In genomic region chr2:99278793-99279291, GRCh38 we compare ENCODE assay signal across 1 cellular context.
A peak's percentile ranks its signal among the peaks of the same experiment; 100 is the strongest.
TF ChIP-seq lines count a peak whose summit lies in the region.

No MANE protein-coding gene starts in this region.

TF ChIP-seq in HepG2, 621 proteins besides CTCF, POLR2A, EP300 and RAD21 (continued from another document and continues in another):
- TF ChIP-seq ZNF687 (CRISPR knock-in tag; IDR thresholded peaks at IDR 0.05) (no peak), KMT2A (CRISPR knock-in tag; IDR thresholded peaks at IDR 0.05) (peak; percentile 37; the same call in 1 of the 2 replicates), ATF2 (CRISPR knock-in tag; IDR thresholded peaks at IDR 0.05) (peak; percentile 94), SP140L (CRISPR knock-in tag; IDR thresholded peaks at IDR 0.05; ENCODE audit: borderline replicate concordance) (no peak), ZNF580 (CRISPR knock-in tag; IDR thresholded peaks at IDR 0.05; ENCODE audit: borderline replicate concordance, low read depth) (peak; percentile 20; the same call in 1 of the 2 replicates), DR1 (CRISPR knock-in tag; IDR thresholded peaks at IDR 0.05) (no peak), PPARG (CRISPR knock-in tag; conservative IDR thresholded peaks at IDR 0.05) (peak; percentile 74), MNT (IDR thresholded peaks at IDR 0.05) (no peak), ZFYVE20 (CRISPR knock-in tag; IDR thresholded peaks at IDR 0.05; ENCODE audit: borderline replicate concordance, low read depth) (no peak), KDM5A (IDR thresholded peaks at IDR 0.05; ENCODE audit: borderline replicate concordance, low read length) (no peak), TBL1XR1 (IDR thresholded peaks at IDR 0.05; ENCODE audit: borderline replicate concordance, low read length, partially characterized antibody) (peak; percentile 85), ZSCAN30 (CRISPR knock-in tag; IDR thresholded peaks at IDR 0.05) (no peak), CENPBD1 (CRISPR knock-in tag; IDR thresholded peaks at IDR 0.05; ENCODE audit: borderline replicate concordance, low read depth) (no peak), ZNF274 (CRISPR knock-in tag; IDR thresholded peaks at IDR 0.05) (no peak), TGIF2 (CRISPR knock-in tag; IDR thresholded peaks at IDR 0.05) (peak; percentile 96), ZBTB7A (CRISPR knock-in tag; IDR thresholded peaks at IDR 0.05) (no peak), CCAR2 (optimal IDR thresholded peaks at IDR 0.05; ENCODE audit: low read depth, low read length) (peak; percentile 87), SNAI1 (CRISPR knock-in tag; IDR thresholded peaks at IDR 0.05; ENCODE audit: borderline replicate concordance) (0 out of 2 replicates have a peak, but pooled peaks have one; percentile 66), SMYD3 (CRISPR knock-in tag; IDR thresholded peaks at IDR 0.05) (no peak), PHF20 (CRISPR knock-in tag; IDR thresholded peaks at IDR 0.05) (no peak), NR0B2 (CRISPR knock-in tag; IDR thresholded peaks at IDR 0.05) (no peak), RNF219 (CRISPR knock-in tag; IDR thresholded peaks at IDR 0.05) (no peak), UBTF (CRISPR knock-in tag; IDR thresholded peaks at IDR 0.05) (peak; percentile 36; the same call in 1 of the 2 replicates), ZBTB1 (CRISPR knock-in tag; IDR thresholded peaks at IDR 0.05; ENCODE audit: borderline replicate concordance) (no peak), ZNF20 (CRISPR knock-in tag; IDR thresholded peaks at IDR 0.05) (no peak), CSRNP1 (CRISPR knock-in tag; IDR thresholded peaks at IDR 0.05) (no peak), ZNF275 (CRISPR knock-in tag; IDR thresholded peaks at IDR 0.05; ENCODE audit: borderline replicate concordance) (peak; percentile 62; the same call in 1 of the 2 replicates), BHLHE40 (IDR thresholded peaks at IDR 0.05; ENCODE audit: low read length) (0 out of 2 replicates have a peak, but pooled peaks have one; percentile 3), KLF12 (CRISPR knock-in tag; IDR thresholded peaks at IDR 0.05; ENCODE audit: borderline replicate concordance) (no peak), ZSCAN9 (CRISPR knock-in tag; IDR thresholded peaks at IDR 0.05; ENCODE audit: borderline replicate concordance) (peak; percentile 96), MYNN (CRISPR knock-in tag; IDR thresholded peaks at IDR 0.05; ENCODE audit: low read depth) (no peak), ZNF710 (CRISPR knock-in tag; IDR thresholded peaks at IDR 0.05; ENCODE audit: borderline replicate concordance) (peak; percentile 100), ZNF441 (CRISPR knock-in tag; IDR thresholded peaks at IDR 0.05; ENCODE audit: borderline replicate concordance) (peak; percentile 70; the same call in 1 of the 2 replicates), SMAD3 (CRISPR knock-in tag; IDR thresholded peaks at IDR 0.05) (peak; percentile 95; the same call in 1 of the 2 replicates), TIGD3 (CRISPR knock-in tag; IDR thresholded peaks at IDR 0.05; ENCODE audit: borderline replicate concordance) (no peak), LCORL (IDR thresholded peaks at IDR 0.05) (no peak), LCORL (CRISPR knock-in tag; IDR thresholded peaks at IDR 0.05) (no peak), SYNCRIP (IDR thresholded peaks at IDR 0.05; ENCODE audit: insufficient read depth, low read depth, low read length) (no peak)
